Comparison of ENCODE assay signal across 10 cellular contexts in genomic region chr11:34405079-34405858, GRCh38. TPM values are rescaled to one million over a fixed set of nuclear protein-coding genes. Genes with fewer than 3 reads are reported as not detected.
DNase-seq lines count a peak whose midpoint lies in the region; ATAC-seq and TF ChIP-seq lines count a peak whose summit lies in the region.
"Had no signal": no experiment of that assay in that cellular context is flagged by ENCODE, and none has a peak within 500 bp of the region (broad histone marks: within the 10 kb centered on the region; RNA-seq: fewer than 3 reads in every experiment).

No MANE protein-coding gene starts in this region.

- H3K4me1 Mint-ChIP-seq in activated CD8-positive, alpha-beta memory T cell treated with anti-CD3 and anti-CD28 coated beads, Interleukin-2, amount 10 ng/mL, durations not matched to agents 7 days and 5 days, result peaks cover 12% of the 10 kb centered on the region

- TF ChIP-seq POLR2A in thyroid gland (IDR thresholded peaks at IDR 0.05), result no peak

- peaks cover 3% of the 10 kb centered on the region for H3K9me3 ChIP-seq in MG63
- H3K9me3 ChIP-seq in thyroid gland, result no peaks in the 10 kb centered on the region

- H3K4me1 ChIP-seq in thyroid gland, result no peaks in the 10 kb centered on the region

- H3K27ac ChIP-seq in thyroid gland, result no peak overlapping the region
- H3K27ac ChIP-seq: SK-N-MC had no signal

- no peak overlapping the region for H3K27ac Mint-ChIP-seq in activated CD8-positive, alpha-beta memory T cell treated with anti-CD3 and anti-CD28 coated beads, Interleukin-2, amount 10 ng/mL, durations not matched to agents 7 days and 5 days

- H3K27me3 Mint-ChIP-seq in activated CD8-positive, alpha-beta memory T cell treated with anti-CD3 and anti-CD28 coated beads, Interleukin-2, amount 10 ng/mL, durations not matched to agents 7 days and 5 days, result peaks cover 45% of the 10 kb centered on the region

- WGBS in thyroid gland, 2 donors, result 63 to 74% methylated on average over 6 to 7 of the region's 7 CpGs

- CTCF ChIA-PET in activated CD8-positive, alpha-beta memory T cell treated with anti-CD3 and anti-CD28 coated beads, Interleukin-2, amount 10 ng/mL, durations not matched to agents 7 days and 5 days (lab: Charles Lee), result no interaction called here

- TF ChIP-seq CTCF in cardiac fibroblast (IDR thresholded peaks at IDR 0.05; ENCODE audit: low read depth, low read length), result no peak
- no peak for TF ChIP-seq CTCF in thyroid gland (IDR thresholded peaks at IDR 0.05)

- ATAC-seq in activated CD8-positive, alpha-beta memory T cell treated with anti-CD3 and anti-CD28 coated beads, Interleukin-2, amount 10 ng/mL, durations not matched to agents 7 days and 5 days, result peak; percentile 47
- peak; percentile 57 for ATAC-seq in stimulated activated naive CD8-positive, alpha-beta T cell treated with anti-CD3 and anti-CD28 coated beads, Interleukin-15, Interleukin-2, amounts not matched to agents 100 U/mL and 50 U/mL, for 24 hours

- DNase-seq in activated CD8-positive, alpha-beta memory T cell treated with anti-CD3 and anti-CD28 coated beads, Interleukin-2, amount 10 ng/mL, durations not matched to agents 7 days and 5 days, result no peak
- no peak for DNase-seq in activated CD8-positive, alpha-beta memory T cell treated with anti-CD3 and anti-CD28 coated beads, Interleukin-2, amount 50 U/mL, for 4 hours
- DNase-seq in MG63, result peak; percentile 17
- DNase-seq in cardiac fibroblast (ENCODE audit: low read depth in 2 of 2), result peak; percentile 14 to 43
- no peak for DNase-seq in stimulated activated naive CD8-positive, alpha-beta T cell treated with anti-CD3 and anti-CD28 coated beads, Interleukin-15, Interleukin-2, amounts not matched to agents 100 U/mL and 50 U/mL, for 24 hours
- no peak for DNase-seq in amygdala (lab: John Stamatoyannopoulos, UW)
- DNase-seq in NCI-H1417 treated with DMSO at 0.1 percent for 48 hours (lab: John Stamatoyannopoulos, UW), result no peak
- DNase-seq in thyroid gland, result no peak
- DNase-seq: NCI-H1092 treated with DMSO at 0.1 percent for 48 hours had no signal

- H3K36me3 ChIP-seq in MG63 (no peaks in the 10 kb centered on the region), thyroid gland (no peaks in the 10 kb centered on the region)

- H3K27me3 ChIP-seq in MG63 (no peaks in the 10 kb centered on the region), thyroid gland (no peaks in the 10 kb centered on the region)

- H3K4me3 Mint-ChIP-seq in activated CD8-positive, alpha-beta memory T cell treated with anti-CD3 and anti-CD28 coated beads, Interleukin-2, amount 10 ng/mL, durations not matched to agents 7 days and 5 days, result peak overlapping the region; percentile 11

- H3K36me3 Mint-ChIP-seq in activated CD8-positive, alpha-beta memory T cell treated with anti-CD3 and anti-CD28 coated beads, Interleukin-2, amount 10 ng/mL, durations not matched to agents 7 days and 5 days, result no peaks in the 10 kb centered on the region

- H3K9me3 Mint-ChIP-seq in activated CD8-positive, alpha-beta memory T cell treated with anti-CD3 and anti-CD28 coated beads, Interleukin-2, amount 10 ng/mL, durations not matched to agents 7 days and 5 days (ENCODE audit: low read depth), result no peaks in the 10 kb centered on the region

- peak overlapping the region; percentile 33 for H3K4me3 ChIP-seq in MG63
- H3K4me3 ChIP-seq in cardiac fibroblast (replicated peaks in 1 of 2; ENCODE audit: low read depth in 2 of 2, low read length in 2 of 2), result peak overlapping the region in 1 of 2 donors; percentile 12
- no peak overlapping the region for H3K4me3 ChIP-seq in thyroid gland (replicated peaks in 1 of 3)
- H3K4me3 ChIP-seq: SK-N-MC had no signal

- intact Hi-C loops in thyroid gland (cut with DNase I), result no loop called here

RNA-seq across cellular contexts. Expression of gene CAT, which starts 33.5 kb away (rescaled TPM):
- total RNA-seq in activated CD8-positive, alpha-beta memory T cell treated with anti-CD3 and anti-CD28 coated beads, Interleukin-2, amount 10 ng/mL, durations not matched to agents 7 days and 5 days, result 10 to 100 TPM; 21.6 to 30.1 TPM
- total RNA-seq in MG63 (2014; rRNA removed; shearing (Covaris generic); ENCODE audit: low replicate concordance), result 124 and 125 TPM in 2 replicates
- 100 to 1,000 TPM; 232 to 609 (median 451) TPM for total RNA-seq in thyroid gland

RNA-seq across cellular contexts. Expression of gene ABTB2, which starts 47.5 kb away (rescaled TPM):
- total RNA-seq in activated CD8-positive, alpha-beta memory T cell treated with anti-CD3 and anti-CD28 coated beads, Interleukin-2, amount 10 ng/mL, durations not matched to agents 7 days and 5 days, result 10 to 100 TPM in 1 of 2 experiments, 1 to 10 TPM in 1; 3.8 to 16.8 TPM
- total RNA-seq in MG63 (2014; rRNA removed; shearing (Covaris generic); ENCODE audit: low replicate concordance), result 1.7 and 2.6 TPM in 2 replicates
- 1 to 10 TPM; 1.2 to 5.0 (median 3.3) TPM for total RNA-seq in thyroid gland

Comparison
In these comparisons a context has a peak if more than half of its experiments do, and no peak if none do; other contexts are left out.
1. DNase-seq: peak in MG63 (single experiment) and cardiac fibroblast (2 of 2); none in activated CD8-positive, alpha-beta memory T cell treated with anti-CD3 and anti-CD28 coated beads, Interleukin-2, amount 10 ng/mL, durations not matched to agents 7 days and 5 days (single experiment), activated CD8-positive, alpha-beta memory T cell treated with anti-CD3 and anti-CD28 coated beads, Interleukin-2, amount 50 U/mL, for 4 hours (single experiment), stimulated activated naive CD8-positive, alpha-beta T cell treated with anti-CD3 and anti-CD28 coated beads, Interleukin-15, Interleukin-2, amounts not matched to agents 100 U/mL and 50 U/mL, for 24 hours (single experiment), amygdala (0 of 56), NCI-H1417 treated with DMSO at 0.1 percent for 48 hours (single experiment) and thyroid gland (0 of 2).